Comparison of ENCODE assay signal across 8 cellular contexts in genomic region chr4:10123227-10124101, GRCh38. TPM values are rescaled to one million over a fixed set of nuclear protein-coding genes. Genes with fewer than 3 reads are reported as not detected.
A peak's percentile ranks its signal among the peaks of the same experiment; 100 is the strongest.
DNase-seq lines count a peak whose midpoint lies in the region; ATAC-seq and TF ChIP-seq lines count a peak whose summit lies in the region.

No MANE protein-coding gene starts in this region.

- TF ChIP-seq CTCF in WTC11 (IDR thresholded peaks at IDR 0.05): no peak

- no peak overlapping the region; the same call in 1 of the 2 replicates for H3K27ac Mint-ChIP-seq in WTC11
- H3K27ac Mint-ChIP-seq in stimulated activated naive B cell treated with anti-CD40 and anti-IgM and Interleukin-4, amounts not matched to agents 10 μg/mL and 1 μg/mL and 100 μg/mL, for 72 hours: peak overlapping the region; percentile 42

- H3K27me3 Mint-ChIP-seq in WTC11 (ENCODE audit: low read depth): no peaks in the 10 kb centered on the region
- peaks cover 5 to 7% of the 10 kb centered on the region in 2 donors for H3K27me3 Mint-ChIP-seq in stimulated activated naive B cell treated with anti-CD40 and anti-IgM and Interleukin-4, amounts not matched to agents 10 μg/mL and 1 μg/mL and 100 μg/mL, for 72 hours

- POLR2A ChIA-PET in WTC11 (lab: Charles Lee): interaction anchor here (0.7 kb wide), 1 partner anchor 422 kb away, joined by 3 read pairs; no protein-coding TSS in a partner anchor

- peak; percentile 53 for DNase-seq in activated CD4-positive, alpha-beta T cell treated with anti-CD3 and anti-CD28 coated beads for 48 hours
- DNase-seq in activated CD4-positive, alpha-beta T cell treated with anti-CD3 and anti-CD28 coated beads, Interleukin-2, amount 50 U/mL, for 4 hours: no peak
- DNase-seq in WTC11 (ENCODE audit: low spot score) (peak; percentile 52), left ventricle myocardium superior (no peak), NOMO-1 (lab: John Stamatoyannopoulos, UW; ENCODE audit: unreplicated experiment in 2 of 2) (no peak), NCI-H446 treated with DMSO at 0.1 percent for 48 hours (lab: John Stamatoyannopoulos, UW) (no peak), NCI-H1436 treated with DMSO at 0.1 percent for 48 hours (lab: John Stamatoyannopoulos, UW) (no peak)
- no peak for DNase-seq in stimulated activated naive B cell treated with anti-CD40 and anti-IgM and Interleukin-4, amounts not matched to agents 10 μg/mL and 1 μg/mL and 100 μg/mL, for 72 hours

- H3K4me1 Mint-ChIP-seq in WTC11: peaks cover 30% of the 10 kb centered on the region
- H3K4me1 Mint-ChIP-seq in stimulated activated naive B cell treated with anti-CD40 and anti-IgM and Interleukin-4, amounts not matched to agents 10 μg/mL and 1 μg/mL and 100 μg/mL, for 72 hours: peaks cover 27 to 28% of the 10 kb centered on the region in 2 donors

- no peaks in the 10 kb centered on the region for H3K36me3 Mint-ChIP-seq in WTC11
- no peaks in the 10 kb centered on the region for H3K36me3 Mint-ChIP-seq in stimulated activated naive B cell treated with anti-CD40 and anti-IgM and Interleukin-4, amounts not matched to agents 10 μg/mL and 1 μg/mL and 100 μg/mL, for 72 hours

- H3K4me3 Mint-ChIP-seq in WTC11: no peak overlapping the region
- no peak overlapping the region for H3K4me3 Mint-ChIP-seq in stimulated activated naive B cell treated with anti-CD40 and anti-IgM and Interleukin-4, amounts not matched to agents 10 μg/mL and 1 μg/mL and 100 μg/mL, for 72 hours

- intact Hi-C loops in left ventricle myocardium superior (cut with micrococcal nuclease): no loop called here

- ATAC-seq in WTC11: peak; percentile 53
- ATAC-seq in left ventricle myocardium superior: peak; percentile 19
- peak in 1 of 2 donors; percentile 18 for ATAC-seq in stimulated activated naive B cell treated with anti-CD40 and anti-IgM and Interleukin-4, amounts not matched to agents 10 μg/mL and 1 μg/mL and 100 μg/mL, for 72 hours (replicated peaks)

- 0 out of 2 replicates have a peak, but pooled peaks cover 3% of the 10 kb centered on the region for H3K9me3 Mint-ChIP-seq in WTC11
- no peaks in the 10 kb centered on the region for H3K9me3 Mint-ChIP-seq in stimulated activated naive B cell treated with anti-CD40 and anti-IgM and Interleukin-4, amounts not matched to agents 10 μg/mL and 1 μg/mL and 100 μg/mL, for 72 hours

- CTCF ChIA-PET in WTC11 (lab: Charles Lee): interaction anchor here (1.2 to 6.8 kb wide), 2 partner anchors 18 to 35 kb away, joined by 4 to 42 read pairs; no protein-coding TSS in a partner anchor

TF ChIP-seq in WTC11, 78 proteins besides CTCF, POLR2A, EP300 and RAD21:
- no peak for TF ChIP-seq ETV6 (CRISPR knock-in tag; IDR thresholded peaks at IDR 0.05)
- TF ChIP-seq ZMAT4 (CRISPR knock-in tag; IDR thresholded peaks at IDR 0.05): no peak
- TF ChIP-seq EMX1 (CRISPR knock-in tag; IDR thresholded peaks at IDR 0.05): no peak
- TF ChIP-seq AFF4 (CRISPR knock-in tag; IDR thresholded peaks at IDR 0.05; ENCODE audit: borderline replicate concordance): no peak
- no peak for TF ChIP-seq USF2 (CRISPR knock-in tag; IDR thresholded peaks at IDR 0.05)
- no peak for TF ChIP-seq PREB (CRISPR knock-in tag; IDR thresholded peaks at IDR 0.05; ENCODE audit: borderline replicate concordance)
- no peak for TF ChIP-seq GTF2I (CRISPR knock-in tag; conservative IDR thresholded peaks at IDR 0.05)
- no peak for TF ChIP-seq SOX15 (CRISPR knock-in tag; IDR thresholded peaks at IDR 0.05)
- no peak for TF ChIP-seq ZNF219 (CRISPR knock-in tag; IDR thresholded peaks at IDR 0.05; ENCODE audit: borderline replicate concordance)
- TF ChIP-seq ZNF138 (CRISPR knock-in tag; conservative IDR thresholded peaks at IDR 0.05): no peak
- no peak for TF ChIP-seq ZNF281 (CRISPR knock-in tag; IDR thresholded peaks at IDR 0.05)
- TF ChIP-seq USF1 (CRISPR knock-in tag; IDR thresholded peaks at IDR 0.05): no peak

RNA-seq across cellular contexts. Expression of gene WDR1, which starts 6.9 kb away (rescaled TPM):
- 288 to 306 TPM (median 288 TPM) in 3 replicates for total RNA-seq in WTC11 (2021)
- total RNA-seq in left ventricle myocardium superior: 182 TPM

Comparison
In these comparisons a context has a peak if more than half of its experiments do, and no peak if none do; other contexts are left out.
1. DNase-seq: peak in activated CD4-positive, alpha-beta T cell treated with anti-CD3 and anti-CD28 coated beads for 48 hours (single experiment) and WTC11 (single experiment); none in activated CD4-positive, alpha-beta T cell treated with anti-CD3 and anti-CD28 coated beads, Interleukin-2, amount 50 U/mL, for 4 hours (0 of 2), left ventricle myocardium superior (single experiment), stimulated activated naive B cell treated with anti-CD40 and anti-IgM and Interleukin-4, amounts not matched to agents 10 μg/mL and 1 μg/mL and 100 μg/mL, for 72 hours (single experiment), NOMO-1 (0 of 2), NCI-H446 treated with DMSO at 0.1 percent for 48 hours (single experiment) and NCI-H1436 treated with DMSO at 0.1 percent for 48 hours (single experiment).